ENCODE assay signal across 18 cellular contexts in genomic region chr10:49783645-49784044, GRCh38. TPM values are rescaled to one million over a fixed set of nuclear protein-coding genes. Genes with fewer than 3 reads are reported as not detected.
DNase-seq lines count a peak whose midpoint lies in the region; ATAC-seq, FAIRE-seq and TF ChIP-seq lines count a peak whose summit lies in the region.
"Had no signal": no experiment of that assay in that cellular context is flagged by ENCODE, and none has a peak within 500 bp of the region (broad histone marks: within the 10 kb centered on the region; RNA-seq: fewer than 3 reads in every experiment).

No MANE protein-coding gene starts in this region.

- intact Hi-C loops in A673 (cut with micrococcal nuclease; ENCODE audit: unreplicated experiment) (no loop called here), PC-3 (cut with micrococcal nuclease) (loop anchor here (1.0 kb wide), 1 partner anchor 189 kb away; no protein-coding TSS in a partner anchor), kidney (cut with DNase I) (no loop called here)

- H3K9ac ChIP-seq in DND-41 (ENCODE audit: low read depth, low read length) (no peak overlapping the region), PC-3 (ENCODE audit: low read length) (no peak overlapping the region), kidney (ENCODE audit: low read length in 2 of 2) (no peak overlapping the region)

- H3K79me2 ChIP-seq in DND-41 (ENCODE audit: insufficient read depth, low read length) (no peaks in the 10 kb centered on the region), PC-3 (ENCODE audit: low read length) (no peaks in the 10 kb centered on the region)

- no peaks in the 10 kb centered on the region for H3F3A ChIP-seq in PC-3 (ENCODE audit: low read length, unreplicated experiment)

- peaks cover 15% of the 10 kb centered on the region for H3K27me3 ChIP-seq in A673 (replicated peaks; ENCODE audit: insufficient read depth, low read depth, low read length, poor library complexity)
- no peaks in the 10 kb centered on the region for H3K27me3 ChIP-seq in DND-41 (ENCODE audit: insufficient read depth, low read length, poor library complexity)
- peaks cover 50% of the 10 kb centered on the region for H3K27me3 ChIP-seq in PC-3 (ENCODE audit: low read length)

- H3K36me3 ChIP-seq in A673 (ENCODE audit: insufficient read depth, low read length, poor library complexity, severe bottlenecking) (no peaks in the 10 kb centered on the region), DND-41 (ENCODE audit: insufficient read depth, low read length) (no peaks in the 10 kb centered on the region), PC-3 (ENCODE audit: low read depth, low read length) (no peaks in the 10 kb centered on the region), kidney (ENCODE audit: control insufficient read depth in 1 of 2, insufficient read depth in 2 of 2, low read length in 2 of 2) (no peaks in the 10 kb centered on the region)
- H3K36me3 ChIP-seq: thoracic aorta had no signal

- BruUV-seq in A673 (replicated peaks; lab: Mats Ljungman, UMichigan) = no TSS peak
- BruUV-seq in PC-3 (replicated peaks; lab: Mats Ljungman, UMichigan) = no TSS peak

- H4K20me1 ChIP-seq in DND-41 (ENCODE audit: insufficient read depth, low read length) (no peaks in the 10 kb centered on the region), PC-3 (ENCODE audit: low read length) (no peaks in the 10 kb centered on the region)

- H2AFZ ChIP-seq in DND-41 (ENCODE audit: low read depth, low read length) (no peak overlapping the region), PC-3 (ENCODE audit: low read length) (no peak overlapping the region)

- no peaks in the 10 kb centered on the region for H3K9me2 ChIP-seq in PC-3 (replicated peaks; ENCODE audit: low read length)

- TF ChIP-seq POLR2A in GM18505 (IDR thresholded peaks at IDR 0.05; ENCODE audit: borderline replicate concordance, extremely low read depth, insufficient read depth, insufficient read length) = no peak

- DNase-seq in A673 (ENCODE audit: low spot score) = no peak
- peak; percentile 11 for DNase-seq in DND-41
- DNase-seq in PC-3 = peak; percentile 53
- no peak for DNase-seq in kidney
- DNase-seq in NCI-H1048 (lab: John Stamatoyannopoulos, UW) = no peak
- DNase-seq: activated CD4-positive, alpha-beta T cell treated with anti-CD3 and anti-CD28 coated beads for 36 hours; CD8-positive, alpha-beta memory T cell; cerebellar nuclear complex; erythroblast; NCI-H2081 had no signal

- no peaks in the 10 kb centered on the region for H3K4me1 ChIP-seq in A673 (ENCODE audit: insufficient read depth, low read length, poor library complexity, severe bottlenecking)
- H3K4me1 ChIP-seq in DND-41 (ENCODE audit: insufficient read depth, low read length) = no peaks in the 10 kb centered on the region
- no peaks in the 10 kb centered on the region for H3K4me1 ChIP-seq in PC-3 (ENCODE audit: insufficient read depth, low read length)
- H3K4me1 ChIP-seq in kidney (ENCODE audit: control insufficient read depth in 1 of 2, insufficient read depth in 1 of 2, low read depth in 1 of 2, low read length in 2 of 2) = no peaks in the 10 kb centered on the region

- TF ChIP-seq CTCF in A673 (conservative IDR thresholded peaks at IDR 0.05; ENCODE audit: low read depth, low read length) (0 out of 2 replicates have a peak, but pooled peaks have one; percentile 12), DND-41 (IDR thresholded peaks at IDR 0.05; ENCODE audit: borderline replicate concordance, extremely low read depth, low read length, poor library complexity, severe bottlenecking) (peak; percentile 14), PC-3 (conservative IDR thresholded peaks at IDR 0.05; ENCODE audit: low read depth, low read length) (peak; percentile 61), kidney (IDR thresholded peaks at IDR 0.05; ENCODE audit: borderline replicate concordance, extremely low read depth, insufficient read depth) (peak; percentile 23)

- H3K4me2 ChIP-seq in DND-41 (ENCODE audit: insufficient read depth, low read length) (no peak overlapping the region), PC-3 (ENCODE audit: low read length) (no peak overlapping the region)

- H3K4me3 ChIP-seq in A673 (ENCODE audit: low read depth, low read length, poor library complexity, severe bottlenecking) (no peak overlapping the region), DND-41 (ENCODE audit: low read depth in 1 of 2, low read length in 2 of 2) (no peak overlapping the region), PC-3 (ENCODE audit: low read length) (no peak overlapping the region), kidney (ENCODE audit: low read length in 2 of 2) (no peak overlapping the region)
- H3K4me3 ChIP-seq: thoracic aorta had no signal

- CTCF ChIA-PET in A673 (lab: Charles Lee) (no interaction called here), PC-3 (lab: Charles Lee) (no interaction called here)

- ATAC-seq in DND-41 (ENCODE audit: insufficient read depth, low read depth) = no peak
- peak; percentile 49 for ATAC-seq in PC-3
- ATAC-seq in GM18505 (IDR thresholded peaks at IDR 0.05; ENCODE audit: unreplicated experiment) = no peak
- no peak for ATAC-seq in HG02763 (IDR thresholded peaks at IDR 0.05; ENCODE audit: unreplicated experiment)
- ATAC-seq: activated CD4-positive, alpha-beta T cell treated with anti-CD3 and anti-CD28 coated beads for 36 hours; stimulated activated effector memory CD8-positive, alpha-beta T cell treated with anti-CD3 and anti-CD28 coated beads, Interleukin-12 subunit alpha, Interleukin-12 subunit beta, amount 100 ng/mL, for 72 hours had no signal

- no peak for FAIRE-seq in kidney (lab: Jason Lieb, UNC)
- FAIRE-seq: astrocyte, frontal cortex, GM18507 had no signal

- H3K27ac ChIP-seq in A673 (ENCODE audit: low read depth, low read length, poor library complexity, severe bottlenecking) (no peak overlapping the region), DND-41 (ENCODE audit: low read length) (no peak overlapping the region), PC-3 (ENCODE audit: low read length) (no peak overlapping the region), kidney (ENCODE audit: low read depth in 2 of 2, low read length in 2 of 2) (no peak overlapping the region)
- H3K27ac ChIP-seq: thoracic aorta had no signal

- H3K9me3 ChIP-seq in A673 (ENCODE audit: low read depth, low read length, poor library complexity, severe bottlenecking) = no peaks in the 10 kb centered on the region
- H3K9me3 ChIP-seq in DND-41 (ENCODE audit: insufficient read depth, low read length, severe bottlenecking) = no peaks in the 10 kb centered on the region
- H3K9me3 ChIP-seq in PC-3 (ENCODE audit: low read length) = no peaks in the 10 kb centered on the region
- no peaks in the 10 kb centered on the region for H3K9me3 ChIP-seq in kidney (ENCODE audit: control insufficient read depth in 1 of 2, low read length in 2 of 2)
- H3K9me3 ChIP-seq: thoracic aorta had no signal

- POLR2A ChIA-PET in A673 (lab: Charles Lee; ENCODE audit: low non-redundant PET) (no interaction called here), PC-3 (lab: Charles Lee; ENCODE audit: unreplicated experiment) (no interaction called here)

RNA-seq across cellular contexts. Expression of gene OGDHL, which starts 21.5 kb away (rescaled TPM):
- total RNA-seq in A673 (2021) (1.6 and 2.6 TPM in 2 replicates), PC-3 (2014; rRNA removed) (2.0 and 2.6 TPM in 2 replicates), kidney (82.8 TPM)
- polyA plus RNA-seq in kidney (ENCODE audit: insufficient read depth, low read depth, low replicate concordance) = 247 TPM
- total RNA-seq: thoracic aorta had no signal
- polyA plus RNA-seq: CD8-positive, alpha-beta memory T cell; IgD-negative memory B cell had no signal

Comparison
In these comparisons a context has a peak if more than half of its experiments do, and no peak if none do; other contexts are left out.
1. DNase-seq: peak in DND-41 (single experiment) and PC-3 (single experiment); none in A673 (single experiment), kidney (single experiment) and NCI-H1048 (single experiment).
2. RNA of gene OGDHL, which starts 21.5 kb away (total RNA-seq): 82.8 TPM in kidney (single experiment); 2.0 to 2.6 TPM in PC-3 and 1.6 to 2.6 TPM in A673; every median in the first group is over 10 times any median in the second.
3. Peak in every context shown above with its lines, with median percentiles within 50 percentile points of each other: CTCF ChIP-seq.